In genomic region chr11:66318576-66318970, GRCh38 we compare ENCODE assay signal across 11 cellular contexts. TPM values are rescaled to one million over a fixed set of nuclear protein-coding genes. Genes with fewer than 3 reads are reported as not detected.
DNase-seq lines count a peak whose midpoint lies in the region; ATAC-seq and TF ChIP-seq lines count a peak whose summit lies in the region.
"Had no signal": no experiment of that assay in that cellular context is flagged by ENCODE, and none has a peak within 500 bp of the region (broad histone marks: within the 10 kb centered on the region; RNA-seq: fewer than 3 reads in every experiment).

No MANE protein-coding gene starts in this region.

- no peak for ATAC-seq in T-cell (replicated peaks in 1 of 4)
- ATAC-seq in HG03097 (IDR thresholded peaks at IDR 0.05; ENCODE audit: low FRiP score, unreplicated experiment) = no peak

- H3K36me3 ChIP-seq in hepatocyte (replicated peaks; ENCODE audit: insufficient read depth, low read depth) (no peaks in the 10 kb centered on the region), spleen (no peaks in the 10 kb centered on the region), thyroid gland (no peaks in the 10 kb centered on the region)
- H3K36me3 ChIP-seq: neutrophil had no signal

- no peak overlapping the region for H3K4me3 Mint-ChIP-seq in T-helper 2 cell treated with Interferon-gamma antibody and Interleukin-4, amounts not matched to agents 5 μg/mL and 100 μg/mL, for 36 hours
- peak overlapping the region in 2 of 3 donors; percentile 68 to 80 for H3K4me3 Mint-ChIP-seq in T-cell

- CTCF ChIA-PET in T-cell (lab: Charles Lee) = interaction anchor here in 1 of 2 donors (0.6 kb wide), 1 partner anchor 341 kb away, joined by 3 read pairs; no protein-coding TSS in a partner anchor

- WGBS in hepatocyte (ENCODE audit: low lambda C conversion rate, missing lambda C conversion rate) = 78% methylated on average over 4 of the region's 4 CpGs
- WGBS in spleen, 5 donors = 44 to 57% (median 46%) methylated on average over 4 of the region's 4 CpGs
- WGBS in thyroid gland, 2 donors = 71 to 83% methylated on average over 4 of the region's 4 CpGs

- no peak for TF ChIP-seq CTCF in hepatocyte (IDR thresholded peaks at IDR 0.05; ENCODE audit: poor library complexity)
- TF ChIP-seq CTCF in spleen (IDR thresholded peaks at IDR 0.05 in 8 of 11, conservative IDR thresholded peaks at IDR 0.05 in 3 of 11) = no peak
- no peak for TF ChIP-seq CTCF in thyroid gland (IDR thresholded peaks at IDR 0.05)

- H3K4me1 ChIP-seq in hepatocyte (ENCODE audit: insufficient read depth) = peaks cover 23% of the 10 kb centered on the region
- peaks cover 13 to 60% (median 36%) of the 10 kb centered on the region in 6 donors for H3K4me1 ChIP-seq in spleen
- peaks cover 0 to 20% of the 10 kb centered on the region in 2 donors for H3K4me1 ChIP-seq in thyroid gland

- peak overlapping the region; percentile 22 for H3K27ac Mint-ChIP-seq in T-helper 2 cell treated with Interferon-gamma antibody and Interleukin-4, amounts not matched to agents 5 μg/mL and 100 μg/mL, for 36 hours
- peak overlapping the region; percentile 93 to 97 for H3K27ac Mint-ChIP-seq in T-cell

- TF ChIP-seq POLR2A in spleen (IDR thresholded peaks at IDR 0.05) = no peak
- TF ChIP-seq POLR2A in thyroid gland (IDR thresholded peaks at IDR 0.05) = no peak

- H3K9me2 ChIP-seq in hepatocyte (replicated peaks; ENCODE audit: insufficient read depth) = no peaks in the 10 kb centered on the region

- peak overlapping the region; percentile 97 for H3K27ac ChIP-seq in hepatocyte
- H3K27ac ChIP-seq in spleen = peak overlapping the region; percentile 60 to 91 (median 80)
- no peak overlapping the region for H3K27ac ChIP-seq in thyroid gland
- H3K27ac ChIP-seq: neutrophil had no signal

- H3K4me3 ChIP-seq in hepatocyte (no peak overlapping the region), spleen (no peak overlapping the region), thyroid gland (replicated peaks in 1 of 3) (no peak overlapping the region)

- H4K20me1 ChIP-seq in hepatocyte (ENCODE audit: insufficient read depth, poor library complexity, severe bottlenecking) = no peaks in the 10 kb centered on the region

- POLR2A ChIA-PET in T-cell (lab: Charles Lee) = interaction anchor here in 1 of 2 donors (1.9 kb wide), 1 partner anchor 26 kb away, joined by 4 read pairs; no protein-coding TSS in a partner anchor

- no peak overlapping the region for H2AFZ ChIP-seq in hepatocyte

- H3K4me1 Mint-ChIP-seq in T-helper 2 cell treated with Interferon-gamma antibody and Interleukin-4, amounts not matched to agents 5 μg/mL and 100 μg/mL, for 36 hours (ENCODE audit: low read depth) = peaks cover 25% of the 10 kb centered on the region
- H3K4me1 Mint-ChIP-seq in T-cell = peaks cover 62 to 78% (median 65%) of the 10 kb centered on the region in 3 donors

- peaks cover 7% of the 10 kb centered on the region for H3K27me3 Mint-ChIP-seq in T-helper 2 cell treated with Interferon-gamma antibody and Interleukin-4, amounts not matched to agents 5 μg/mL and 100 μg/mL, for 36 hours (ENCODE audit: low read depth)
- peaks cover 0 to 2% of the 10 kb centered on the region in 2 donors for H3K27me3 Mint-ChIP-seq in T-cell

- no peaks in the 10 kb centered on the region for H3K36me3 Mint-ChIP-seq in T-helper 2 cell treated with Interferon-gamma antibody and Interleukin-4, amounts not matched to agents 5 μg/mL and 100 μg/mL, for 36 hours (ENCODE audit: low read depth)
- no peaks in the 10 kb centered on the region for H3K36me3 Mint-ChIP-seq in T-cell

- peaks cover 29% of the 10 kb centered on the region for H3K79me2 ChIP-seq in hepatocyte

- peak overlapping the region; percentile 4 for H3K4me2 ChIP-seq in hepatocyte

- DNase-seq in T-helper 2 cell treated with Interferon-gamma antibody and Interleukin-4, amounts not matched to agents 5 μg/mL and 100 μg/mL, for 36 hours (ENCODE audit: low spot score) = no peak
- DNase-seq in T-helper 2 cell (no peak), T-cell (no peak), hepatocyte (ENCODE audit: low spot score) (no peak), spleen (no peak), thyroid gland (no peak), DMS 273 (lab: John Stamatoyannopoulos, UW; ENCODE audit: unreplicated experiment) (no peak)
- DNase-seq: 8988T had no signal

- peaks cover 8% of the 10 kb centered on the region for H3K9me3 Mint-ChIP-seq in T-helper 2 cell treated with Interferon-gamma antibody and Interleukin-4, amounts not matched to agents 5 μg/mL and 100 μg/mL, for 36 hours
- peaks cover 0 to 4% (median 0%) of the 10 kb centered on the region in 3 donors for H3K9me3 Mint-ChIP-seq in T-cell

- intact Hi-C loops in spleen (cut with DNase I; ENCODE audit: low total_unique reads) (no loop called here), thyroid gland (cut with DNase I) (no loop called here)

- H3K27me3 ChIP-seq in hepatocyte (no peaks in the 10 kb centered on the region), spleen (replicated peaks in 1 of 7) (peaks cover 0 to 26% (median 0%) of the 10 kb centered on the region in 7 donors), thyroid gland (peaks cover 3% of the 10 kb centered on the region)

- H3K9me3 ChIP-seq in hepatocyte (ENCODE audit: low read depth) (no peaks in the 10 kb centered on the region), spleen (no peaks in the 10 kb centered on the region), thyroid gland (no peaks in the 10 kb centered on the region)
- H3K9me3 ChIP-seq: neutrophil had no signal

RNA-seq across cellular contexts. Expression of gene CD248, which starts 1.7 kb away (rescaled TPM):
- 10 to 100 TPM in 2 of 5 donors, 1 to 10 TPM in 3; 2.5 to 14.7 (median 8.7) TPM for total RNA-seq in T-cell
- 19.9 and 24.6 TPM in 2 replicates for total RNA-seq in hepatocyte
- polyA plus RNA-seq in hepatocyte = 210 and 250 TPM in 2 replicates
- total RNA-seq in spleen = 10 to 100 TPM in 2 of 7 donors, 1 to 10 TPM in 5; 4.7 to 15.7 (median 6.5) TPM
- 1 to 10 TPM; 1.7 to 2.7 (median 2.0) TPM for polyA plus RNA-seq in spleen
- total RNA-seq in thyroid gland = 10 to 100 TPM in 1 of 4 donors, 1 to 10 TPM in 3; 4.6 to 24.8 (median 6.6) TPM
- total RNA-seq: M059J had no signal

RNA-seq across cellular contexts. Expression of gene RIN1, which starts 17.7 kb away (rescaled TPM):
- total RNA-seq in T-cell = 10 to 100 TPM in 2 of 5 donors, 1 to 10 TPM in 3; 5.0 to 11.7 (median 8.3) TPM
- 4.3 and 6.2 TPM in 2 replicates for total RNA-seq in hepatocyte
- 9.5 and 12.8 TPM in 2 replicates for polyA plus RNA-seq in hepatocyte
- 10 to 100 TPM in 1 of 7 donors, 1 to 10 TPM in 6; 5.7 to 10.9 (median 8.9) TPM for total RNA-seq in spleen
- 1 to 10 TPM; 2.3 to 7.8 (median 7.0) TPM for polyA plus RNA-seq in spleen
- 1 to 10 TPM; 1.3 to 7.9 (median 2.2) TPM for total RNA-seq in thyroid gland

RNA-seq across cellular contexts. Expression of gene BRMS1, which starts 26.3 kb away (rescaled TPM):
- 10 to 100 TPM; 42.9 to 58.8 (median 54.8) TPM for total RNA-seq in T-cell
- total RNA-seq in hepatocyte = 34.5 and 39.7 TPM in 2 replicates
- polyA plus RNA-seq in hepatocyte = 48.6 and 54.0 TPM in 2 replicates
- 10 to 100 TPM; 32.3 to 52.5 (median 37.2) TPM for total RNA-seq in spleen
- polyA plus RNA-seq in spleen = 10 to 100 TPM; 61.6 to 90.6 (median 83.0) TPM
- 10 to 100 TPM; 41.4 to 64.4 (median 53.8) TPM for total RNA-seq in thyroid gland

RNA-seq across cellular contexts. Expression of gene TMEM151A, which starts 26.9 kb away (rescaled TPM):
- total RNA-seq in T-cell (under 1 TPM in 4 of 5 donors, not detected in 1; 0.19 to 0.33 (median 0.23) TPM), hepatocyte (20.6 and 21.4 TPM in 2 replicates), spleen (under 1 TPM in 1 of 7 donors, not detected in 6; 0.34 TPM), thyroid gland (1 to 10 TPM in 1 of 4 donors, under 1 TPM in 2, not detected in 1; 0.20 to 1.1 (median 0.22) TPM)
- polyA plus RNA-seq in hepatocyte (36.4 and 48.6 TPM in 2 replicates), spleen (under 1 TPM in 2 of 3 donors, not detected in 1; 0.02 TPM)
- total RNA-seq: M059J had no signal

RNA-seq across cellular contexts. Expression of gene B4GAT1, which starts 28.9 kb away (rescaled TPM):
- 1 to 10 TPM; 4.0 to 9.2 (median 7.9) TPM for total RNA-seq in T-cell
- 41.5 and 41.9 TPM in 2 replicates for total RNA-seq in hepatocyte
- 37.4 and 40.8 TPM in 2 replicates for polyA plus RNA-seq in hepatocyte
- total RNA-seq in spleen = 10 to 100 TPM in 5 of 7 donors, 1 to 10 TPM in 2; 6.3 to 23.4 (median 13.9) TPM
- 1 to 10 TPM; 4.3 to 8.9 (median 8.7) TPM for polyA plus RNA-seq in spleen
- total RNA-seq in thyroid gland = 10 to 100 TPM; 41.1 to 67.2 (median 49.5) TPM

Comparison
In these comparisons a context has a peak if more than half of its experiments do, and no peak if none do; other contexts are left out.
1. H3K27ac ChIP-seq: peak in hepatocyte (single experiment) and spleen (8 of 8); none in thyroid gland (0 of 3).